ENCODE assay signal across 25 cellular contexts in genomic region chr2:127648321-127648720, GRCh38. TPM values are rescaled to one million over a fixed set of nuclear protein-coding genes. Genes with fewer than 3 reads are reported as not detected.
DNase-seq lines count a peak whose midpoint lies in the region; ATAC-seq and TF ChIP-seq lines count a peak whose summit lies in the region.
"Had no signal": no experiment of that assay in that cellular context is flagged by ENCODE, and none has a peak within 500 bp of the region (broad histone marks: within the 10 kb centered on the region; RNA-seq: fewer than 3 reads in every experiment).

No MANE protein-coding gene starts in this region.

- H3K4me1 Mint-ChIP-seq in stimulated activated effector memory CD8-positive, alpha-beta T cell treated with anti-CD3 and anti-CD28 coated beads, Interleukin-12 subunit alpha, Interleukin-12 subunit beta, amount 100 ng/mL, for 72 hours, result peaks cover 22% of the 10 kb centered on the region

- H3K9me3 ChIP-seq in gastroesophageal sphincter (no peaks in the 10 kb centered on the region), prostate gland (no peaks in the 10 kb centered on the region)
- H3K9me3 ChIP-seq: Peyer's patch, SK-N-SH had no signal

- intact Hi-C loops in Right ventricle myocardium inferior (cut with DNase I), result no loop called here
- intact Hi-C loops in left cardiac atrium (cut with DNase I), result no loop called here
- intact Hi-C loops in posterior vena cava (cut with DNase I), result loop anchor here in 1 of 2 donors (5.0 kb wide), 1 partner anchor 49 kb away; no protein-coding TSS in a partner anchor
- intact Hi-C loops in prostate gland (cut with DNase I), result no loop called here

- TF ChIP-seq POLR2A in gastroesophageal sphincter (IDR thresholded peaks at IDR 0.05), result no peak
- no peak for TF ChIP-seq POLR2A in prostate gland (IDR thresholded peaks at IDR 0.05)

- H3K27ac Mint-ChIP-seq in stimulated activated effector memory CD8-positive, alpha-beta T cell treated with anti-CD3 and anti-CD28 coated beads, Interleukin-12 subunit alpha, Interleukin-12 subunit beta, amount 100 ng/mL, for 72 hours, result no peak overlapping the region
- H3K27ac Mint-ChIP-seq: activated CD4-positive, alpha-beta T cell treated with anti-CD3 and anti-CD28 coated beads for 36 hours; activated CD8-positive, alpha-beta memory T cell treated with anti-CD3 and anti-CD28 coated beads, Interleukin-2, amount 10 ng/mL, durations not matched to agents 7 days and 5 days; activated T-helper 2 cell treated with anti-CD3 and anti-CD28 coated beads, Interferon-gamma antibody, Interleukin-2, Interleukin-4, amounts not matched to agents 10 μg/mL and 5 μg/mL and 100 μg/mL, durations not matched to agents 14 hours and 24 hours and 36 hours; stimulated activated naive CD8-positive, alpha-beta T cell treated with anti-CD3 and anti-CD28 coated beads, Interleukin-15, amount 100 ng/mL, for 72 hours had no signal

- H3K9me3 Mint-ChIP-seq in stimulated activated effector memory CD8-positive, alpha-beta T cell treated with anti-CD3 and anti-CD28 coated beads, Interleukin-12 subunit alpha, Interleukin-12 subunit beta, amount 100 ng/mL, for 72 hours, result no peaks in the 10 kb centered on the region
- H3K9me3 Mint-ChIP-seq: activated T-helper 2 cell treated with anti-CD3 and anti-CD28 coated beads, Interferon-gamma antibody, Interleukin-2, Interleukin-4, amounts not matched to agents 10 μg/mL and 5 μg/mL and 100 μg/mL, durations not matched to agents 14 hours and 24 hours and 36 hours; neural crest cell; stimulated activated naive CD8-positive, alpha-beta T cell treated with anti-CD3 and anti-CD28 coated beads, Interleukin-15, amount 100 ng/mL, for 72 hours had no signal

- no peak for TF ChIP-seq CTCF in gastroesophageal sphincter (IDR thresholded peaks at IDR 0.05)
- TF ChIP-seq CTCF in prostate gland (IDR thresholded peaks at IDR 0.05), result no peak

- DNase-seq in Right ventricle myocardium inferior (ENCODE audit: missing footprints) (peak; percentile 53), left cardiac atrium (no peak), posterior vena cava (ENCODE audit: low spot score) (peak; percentile 52), AML-193 (lab: John Stamatoyannopoulos, UW) (no peak), prostate gland (ENCODE audit: low spot score) (no peak)
- no peak for DNase-seq in stimulated activated effector memory CD8-positive, alpha-beta T cell treated with anti-CD3 and anti-CD28 coated beads, Interleukin-12 subunit alpha, Interleukin-12 subunit beta, amount 100 ng/mL, for 72 hours (ENCODE audit: low spot score in 2 of 2)
- DNase-seq: activated CD4-positive, alpha-beta T cell treated with anti-CD3 and anti-CD28 coated beads for 36 hours; activated CD8-positive, alpha-beta memory T cell treated with anti-CD3 and anti-CD28 coated beads, Interleukin-2, amount 10 ng/mL, durations not matched to agents 7 days and 5 days; islet precursor cell; NCI-H1417 treated with DMSO at 0.1 percent for 48 hours; NCI-H2171 treated with DMSO at 0.1 percent for 48 hours; NCI-H82; Peyer's patch; SK-N-SH; stimulated activated naive CD8-positive, alpha-beta T cell treated with anti-CD3 and anti-CD28 coated beads, Interleukin-15, amount 100 ng/mL, for 72 hours; T1000 had no signal

- H3K4me3 Mint-ChIP-seq in stimulated activated effector memory CD8-positive, alpha-beta T cell treated with anti-CD3 and anti-CD28 coated beads, Interleukin-12 subunit alpha, Interleukin-12 subunit beta, amount 100 ng/mL, for 72 hours, result no peak overlapping the region
- H3K4me3 Mint-ChIP-seq: activated CD4-positive, alpha-beta T cell treated with anti-CD3 and anti-CD28 coated beads for 36 hours; activated CD8-positive, alpha-beta memory T cell treated with anti-CD3 and anti-CD28 coated beads, Interleukin-2, amount 10 ng/mL, durations not matched to agents 7 days and 5 days had no signal

- H3K36me3 ChIP-seq in gastroesophageal sphincter (peaks cover 0 to 49% of the 10 kb centered on the region in 2 donors), prostate gland (no peaks in the 10 kb centered on the region)
- H3K36me3 ChIP-seq: Peyer's patch had no signal

- WGBS in gastroesophageal sphincter (ENCODE audit: low coverage in 1 of 2), 2 donors, result no CpG with 5 or more reads among the region's 6 CpGs
- 84% methylated on average over 6 of the region's 6 CpGs for WGBS in prostate gland

- no peak for ATAC-seq in Right ventricle myocardium inferior
- ATAC-seq in left cardiac atrium, result no peak
- ATAC-seq in gastroesophageal sphincter, result no peak
- ATAC-seq in stimulated activated effector memory CD8-positive, alpha-beta T cell treated with anti-CD3 and anti-CD28 coated beads, Interleukin-12 subunit alpha, Interleukin-12 subunit beta, amount 100 ng/mL, for 72 hours, result no peak
- ATAC-seq in HG02852 (IDR thresholded peaks at IDR 0.05; ENCODE audit: unreplicated experiment), result no peak
- ATAC-seq: activated CD4-positive, alpha-beta T cell treated with anti-CD3 and anti-CD28 coated beads for 36 hours; activated CD8-positive, alpha-beta memory T cell treated with anti-CD3 and anti-CD28 coated beads, Interleukin-2, amount 10 ng/mL, durations not matched to agents 7 days and 5 days; right cardiac atrium had no signal

- no peak overlapping the region for H3K4me3 ChIP-seq in gastroesophageal sphincter
- no peak overlapping the region for H3K4me3 ChIP-seq in prostate gland
- H3K4me3 ChIP-seq: hepatocyte, Peyer's patch had no signal

- H3K27ac ChIP-seq in gastroesophageal sphincter (peak overlapping the region in 3 of 4 donors; percentile 81 to 83 (median 83)), prostate gland (no peak overlapping the region)
- H3K27ac ChIP-seq: C4-2B, hepatocyte had no signal

- no peaks in the 10 kb centered on the region for H3K36me3 Mint-ChIP-seq in stimulated activated effector memory CD8-positive, alpha-beta T cell treated with anti-CD3 and anti-CD28 coated beads, Interleukin-12 subunit alpha, Interleukin-12 subunit beta, amount 100 ng/mL, for 72 hours
- H3K36me3 Mint-ChIP-seq: activated CD8-positive, alpha-beta memory T cell treated with anti-CD3 and anti-CD28 coated beads, Interleukin-2, amount 10 ng/mL, durations not matched to agents 7 days and 5 days had no signal

- H3K27me3 ChIP-seq in gastroesophageal sphincter (no peaks in the 10 kb centered on the region), prostate gland (replicated peaks; ENCODE audit: insufficient read depth) (no peaks in the 10 kb centered on the region)
- H3K27me3 ChIP-seq: hepatocyte, Peyer's patch had no signal

- TF ChIP-seq EP300 in gastroesophageal sphincter (IDR thresholded peaks at IDR 0.05), result no peak

- peaks cover 12 to 99% (median 62%) of the 10 kb centered on the region in 3 donors for H3K4me1 ChIP-seq in gastroesophageal sphincter
- peaks cover 2% of the 10 kb centered on the region for H3K4me1 ChIP-seq in prostate gland (replicated peaks)

RNA-seq across cellular contexts. Expression of gene GPR17, which starts 2.4 kb away (rescaled TPM):
- total RNA-seq in Right ventricle myocardium inferior (0.16 TPM), left cardiac atrium (under 1 TPM in 1 of 2 donors, not detected in 1; 0.24 TPM), gastroesophageal sphincter (under 1 TPM in 1 of 4 donors, not detected in 3; 0.35 TPM), posterior vena cava (under 1 TPM in 1 of 2 donors, not detected in 1; 0.10 TPM), prostate gland (not detected)
- total RNA-seq: activated CD4-positive, alpha-beta T cell treated with anti-CD3 and anti-CD28 coated beads for 36 hours; activated CD8-positive, alpha-beta memory T cell treated with anti-CD3 and anti-CD28 coated beads, Interleukin-2, amount 10 ng/mL, durations not matched to agents 7 days and 5 days; activated T-helper 2 cell treated with anti-CD3 and anti-CD28 coated beads, Interferon-gamma antibody, Interleukin-2, Interleukin-4, amounts not matched to agents 10 μg/mL and 5 μg/mL and 100 μg/mL, durations not matched to agents 14 hours and 24 hours and 36 hours; hepatocyte; HT1080; mesenteric fat pad; Peyer's patch had no signal

RNA-seq across cellular contexts. Expression of gene LIMS2, which starts 27.0 kb away (rescaled TPM):
- total RNA-seq in Right ventricle myocardium inferior (260 TPM), left cardiac atrium (100 to 1,000 TPM; 157 to 204 TPM), gastroesophageal sphincter (100 to 1,000 TPM in 3 of 4 donors, 10 to 100 TPM in 1; 81.4 to 275 (median 124) TPM), posterior vena cava (100 to 1,000 TPM; 210 to 235 TPM), prostate gland (10 to 100 TPM; 31.9 to 63.2 TPM)

RNA-seq across cellular contexts. Expression of gene SFT2D3, which starts 53.0 kb away (rescaled TPM):
- 3.1 TPM for total RNA-seq in Right ventricle myocardium inferior
- 1 to 10 TPM; 3.3 to 4.7 TPM for total RNA-seq in left cardiac atrium
- total RNA-seq in gastroesophageal sphincter, result 10 to 100 TPM in 2 of 4 donors, 1 to 10 TPM in 2; 7.2 to 15.2 (median 10.3) TPM
- 1 to 10 TPM; 4.3 to 4.7 TPM for total RNA-seq in posterior vena cava
- total RNA-seq in prostate gland, result 10 to 100 TPM; 14.8 to 22.2 TPM

Comparison
In these comparisons a context has a peak if more than half of its experiments do, and no peak if none do; other contexts are left out.
1. DNase-seq: peak in Right ventricle myocardium inferior (single experiment) and posterior vena cava (single experiment); none in left cardiac atrium (single experiment), stimulated activated effector memory CD8-positive, alpha-beta T cell treated with anti-CD3 and anti-CD28 coated beads, Interleukin-12 subunit alpha, Interleukin-12 subunit beta, amount 100 ng/mL, for 72 hours (0 of 2), AML-193 (0 of 2) and prostate gland (single experiment).
2. H3K27ac ChIP-seq: peak in gastroesophageal sphincter (3 of 4); none in prostate gland (0 of 2).